Comparison of ENCODE assay signal across 9 cellular contexts in genomic region chr11:130580372-130580771, GRCh38.
DNase-seq lines count a peak whose midpoint lies in the region; ATAC-seq lines count a peak whose summit lies in the region.
"Had no signal": no experiment of that assay in that cellular context is flagged by ENCODE, and none has a peak within 500 bp of the region (broad histone marks: within the 10 kb centered on the region; RNA-seq: fewer than 3 reads in every experiment).

No MANE protein-coding gene starts in this region.

- no peak overlapping the region for H3K27ac Mint-ChIP-seq in natural killer cell treated with Interleukin-12 subunit alpha and Interleukin-12 subunit beta and Interleukin-15 and Interleukin-18, amount 100 ng/mL, for 72 hours
- H3K27ac Mint-ChIP-seq: dendritic cell treated with granulocyte-macrophage colony-stimulating factor and Interleukin-4, amounts not matched to agents 40 ng/mL and 50 ng/mL, for 4 days had no signal

- no peak overlapping the region for H3K4me3 ChIP-seq in subcutaneous abdominal adipose tissue (ENCODE audit: low read depth in 1 of 5, low read length in 5 of 5)

- H3K27ac ChIP-seq in subcutaneous abdominal adipose tissue (ENCODE audit: low read depth, low read length): peak overlapping the region; percentile 76

- no peaks in the 10 kb centered on the region for H3K9me3 ChIP-seq in subcutaneous abdominal adipose tissue (ENCODE audit: control insufficient read depth in 5 of 5, low read length in 5 of 5)

- peaks cover 12 to 19% of the 10 kb centered on the region in 2 donors for H3K27me3 Mint-ChIP-seq in natural killer cell treated with Interleukin-12 subunit alpha and Interleukin-12 subunit beta and Interleukin-15 and Interleukin-18, amount 100 ng/mL, for 72 hours
- H3K27me3 Mint-ChIP-seq: dendritic cell treated with granulocyte-macrophage colony-stimulating factor and Interleukin-4, amounts not matched to agents 40 ng/mL and 50 ng/mL, for 4 days had no signal

- no peaks in the 10 kb centered on the region for H3K4me1 Mint-ChIP-seq in natural killer cell treated with Interleukin-12 subunit alpha and Interleukin-12 subunit beta and Interleukin-15 and Interleukin-18, amount 100 ng/mL, for 72 hours (ENCODE audit: low read depth in 2 of 2)

- H3K4me1 ChIP-seq in subcutaneous abdominal adipose tissue (ENCODE audit: control insufficient read depth in 5 of 5, insufficient read depth in 5 of 5, low read length in 5 of 5): peaks cover 13 to 35% (median 27%) of the 10 kb centered on the region in 5 donors

- no peak overlapping the region for H3K9ac ChIP-seq in subcutaneous abdominal adipose tissue (ENCODE audit: low read length in 5 of 5)

- ATAC-seq in GM19023 (IDR thresholded peaks at IDR 0.05; ENCODE audit: unreplicated experiment) (no peak), HG03039 (IDR thresholded peaks at IDR 0.05; ENCODE audit: unreplicated experiment) (no peak)
- ATAC-seq in natural killer cell treated with Interleukin-12 subunit alpha and Interleukin-12 subunit beta and Interleukin-15 and Interleukin-18, amount 100 ng/mL, for 72 hours: no peak

- H3K4me3 Mint-ChIP-seq in natural killer cell treated with Interleukin-12 subunit alpha and Interleukin-12 subunit beta and Interleukin-15 and Interleukin-18, amount 100 ng/mL, for 72 hours: no peak overlapping the region
- H3K4me3 Mint-ChIP-seq: dendritic cell treated with granulocyte-macrophage colony-stimulating factor and Interleukin-4, amounts not matched to agents 40 ng/mL and 50 ng/mL, for 4 days had no signal

- no peaks in the 10 kb centered on the region for H3K36me3 ChIP-seq in subcutaneous abdominal adipose tissue (ENCODE audit: control insufficient read depth in 5 of 5, insufficient read depth in 5 of 5, low read length in 5 of 5)

- peak; percentile 89 for DNase-seq in HPDE6-E6E7 (ENCODE audit: extremely low spot score)
- peak; percentile 25 for DNase-seq in amniotic stem cell (lab: John Stamatoyannopoulos, UW)
- peak in 31 of 51 donors; percentile 14 to 87 (median 55) for DNase-seq in hypothalamus (lab: John Stamatoyannopoulos, UW)
- no peak for DNase-seq in activated T-cell treated with anti-CD3 and anti-CD28 coated beads, Interleukin-2, amount 50 U/mL, for 1 hour
- no peak for DNase-seq in natural killer cell treated with Interleukin-12 subunit alpha and Interleukin-12 subunit beta and Interleukin-15 and Interleukin-18, amount 100 ng/mL, for 72 hours (ENCODE audit: low spot score)

- H3K9me3 Mint-ChIP-seq in natural killer cell treated with Interleukin-12 subunit alpha and Interleukin-12 subunit beta and Interleukin-15 and Interleukin-18, amount 100 ng/mL, for 72 hours: no peaks in the 10 kb centered on the region
- H3K9me3 Mint-ChIP-seq: dendritic cell treated with granulocyte-macrophage colony-stimulating factor and Interleukin-4, amounts not matched to agents 40 ng/mL and 50 ng/mL, for 4 days had no signal

- H3K27me3 ChIP-seq in subcutaneous abdominal adipose tissue (ENCODE audit: control insufficient read depth in 5 of 5, insufficient read depth in 4 of 5, low read length in 5 of 5): no peaks in the 10 kb centered on the region

- no peaks in the 10 kb centered on the region for H3K36me3 Mint-ChIP-seq in natural killer cell treated with Interleukin-12 subunit alpha and Interleukin-12 subunit beta and Interleukin-15 and Interleukin-18, amount 100 ng/mL, for 72 hours

Comparison
In these comparisons a context has a peak if more than half of its experiments do, and no peak if none do; other contexts are left out.
1. DNase-seq: peak in HPDE6-E6E7 (single experiment), amniotic stem cell (single experiment) and hypothalamus (31 of 51); none in activated T-cell treated with anti-CD3 and anti-CD28 coated beads, Interleukin-2, amount 50 U/mL, for 1 hour (single experiment) and natural killer cell treated with Interleukin-12 subunit alpha and Interleukin-12 subunit beta and Interleukin-15 and Interleukin-18, amount 100 ng/mL, for 72 hours (single experiment).